11 cellular contexts compared by ENCODE assay signal in genomic region chr10:87961314-87961713, GRCh38.
A peak's percentile ranks its signal among the peaks of the same experiment; 100 is the strongest.
DNase-seq lines count a peak whose midpoint lies in the region; ATAC-seq and TF ChIP-seq lines count a peak whose summit lies in the region.
"Had no signal": no experiment of that assay in that cellular context is flagged by ENCODE, and none has a peak within 500 bp of the region (broad histone marks: within the 10 kb centered on the region; RNA-seq: fewer than 3 reads in every experiment).

No MANE protein-coding gene starts in this region.

- H2AFZ ChIP-seq in fibroblast of lung (ENCODE audit: low read length) (no peak overlapping the region), osteoblast (ENCODE audit: low read length) (no peak overlapping the region)

- H3K4me2 ChIP-seq in fibroblast of lung (ENCODE audit: extremely low read depth, insufficient read depth, low read length) (no peak overlapping the region), osteoblast (ENCODE audit: insufficient read depth, low read length) (peak overlapping the region; percentile 29)

- CTCF ChIA-PET in Panc1 (lab: Charles Lee): no interaction called here

- no TSS peak for BruUV-seq in Panc1 (replicated peaks; lab: Mats Ljungman, UMichigan)

- DNase-seq in Caki2 (ENCODE audit: low read depth): peak; percentile 42
- DNase-seq in Panc1 (ENCODE audit: low read depth, low spot score): peak; percentile 95
- peak; percentile 55 to 89 for DNase-seq in fibroblast of lung (ENCODE audit: low read depth in 2 of 2)
- DNase-seq in osteoblast (ENCODE audit: insufficient read length, low spot score, missing footprints): peak; percentile 41
- DNase-seq in activated CD8-positive, alpha-beta memory T cell treated with anti-CD3 and anti-CD28 coated beads, Interleukin-2, amount 50 U/mL, for 4 hours: no peak
- no peak for DNase-seq in activated effector memory CD4-positive, alpha-beta T cell treated with Interleukin-2 at 50 U/mL for 16 hours
- DNase-seq in activated CD4-positive, CD25-positive, alpha-beta regulatory T cell (lab: John Stamatoyannopoulos, UW): no peak
- DNase-seq: effector CD8-positive, alpha-beta T cell; NCI-H187 treated with DMSO at 0.1 percent for 48 hours; SHP77 had no signal

- peaks cover 11% of the 10 kb centered on the region for H3K4me1 ChIP-seq in Panc1 (ENCODE audit: control insufficient read depth, insufficient read depth, low read length)
- H3K4me1 ChIP-seq in fibroblast of lung (ENCODE audit: control insufficient read depth, extremely low read depth, insufficient read depth, low read length): peaks cover 5% of the 10 kb centered on the region
- peaks cover 20% of the 10 kb centered on the region for H3K4me1 ChIP-seq in osteoblast (ENCODE audit: insufficient read depth, low read length)

- in situ Hi-C loops in Caki2 (cut with HindIII; ENCODE audit: low pct_unique_long_range_greater_than_20kb, low sequenced_read_pairs): no loop called here
- in situ Hi-C loops in Panc1 (cut with HindIII; ENCODE audit: low pct_unique_long_range_greater_than_20kb, low sequenced_read_pairs): no loop called here

- no peak for TF ChIP-seq CTCF in Panc1 (IDR thresholded peaks at IDR 0.05)
- no peak for TF ChIP-seq CTCF in fibroblast of lung (conservative IDR thresholded peaks at IDR 0.05 in 1 of 2, IDR thresholded peaks at IDR 0.05 in 1 of 2; ENCODE audit: low read depth in 1 of 2, low read length in 2 of 2)
- TF ChIP-seq CTCF in osteoblast (IDR thresholded peaks at IDR 0.05; ENCODE audit: extremely low read depth, low read depth, low read length): no peak

- ATAC-seq in Panc1 (peak; percentile 87), GM18517 (IDR thresholded peaks at IDR 0.05; ENCODE audit: unreplicated experiment) (no peak)

- H3K4me3 ChIP-seq in Panc1 (ENCODE audit: low read depth in 2 of 2, low read length in 2 of 2) (no peak overlapping the region), fibroblast of lung (replicated peaks in 1 of 4; ENCODE audit: control extremely low read depth in 1 of 4, insufficient read depth in 1 of 4, low read depth in 3 of 4, low read length in 4 of 4) (no peak overlapping the region), osteoblast (ENCODE audit: insufficient read depth, low read length) (no peak overlapping the region)

- no peaks in the 10 kb centered on the region for H4K20me1 ChIP-seq in fibroblast of lung (ENCODE audit: control insufficient read depth, extremely low read depth, insufficient read depth, low read length)
- H4K20me1 ChIP-seq in osteoblast (ENCODE audit: insufficient read depth, low read length): peaks cover 9% of the 10 kb centered on the region

- POLR2A ChIA-PET in Panc1 (lab: Charles Lee): no interaction called here

- no peak overlapping the region for H3K9ac ChIP-seq in fibroblast of lung (ENCODE audit: insufficient read depth, low read length)

- H3K27ac ChIP-seq in Panc1 (ENCODE audit: low read length) (no peak overlapping the region), fibroblast of lung (ENCODE audit: insufficient read depth, low read length) (peak overlapping the region; percentile 28), osteoblast (ENCODE audit: low read depth, low read length) (peak overlapping the region; percentile 57)

- intact Hi-C loops in Panc1 (cut with micrococcal nuclease; ENCODE audit: unreplicated experiment): no loop called here

- no peaks in the 10 kb centered on the region for H3K27me3 ChIP-seq in Panc1 (ENCODE audit: control insufficient read depth, insufficient read depth, low read length)
- H3K27me3 ChIP-seq in fibroblast of lung (ENCODE audit: control insufficient read depth, insufficient read depth, low read length): no peaks in the 10 kb centered on the region
- H3K27me3 ChIP-seq in osteoblast (ENCODE audit: insufficient read depth, low read length): no peaks in the 10 kb centered on the region

- H3K79me2 ChIP-seq in fibroblast of lung (ENCODE audit: control insufficient read depth, insufficient read depth, low read length): peaks cover 7% of the 10 kb centered on the region
- peaks cover 14% of the 10 kb centered on the region for H3K79me2 ChIP-seq in osteoblast (ENCODE audit: insufficient read depth, low read length)

- peaks cover 20% of the 10 kb centered on the region for H3K36me3 ChIP-seq in Panc1 (ENCODE audit: control insufficient read depth, insufficient read depth, low read length)
- H3K36me3 ChIP-seq in fibroblast of lung (ENCODE audit: control insufficient read depth, insufficient read depth, low read length): peaks cover 3% of the 10 kb centered on the region
- peaks cover 15% of the 10 kb centered on the region for H3K36me3 ChIP-seq in osteoblast (ENCODE audit: insufficient read depth, low read length)

- H3K9me3 ChIP-seq in Panc1 (ENCODE audit: control insufficient read depth, insufficient read depth, low read depth, low read length): no peaks in the 10 kb centered on the region
- no peaks in the 10 kb centered on the region for H3K9me3 ChIP-seq in fibroblast of lung (ENCODE audit: control insufficient read depth, insufficient read depth, low read depth, low read length)
- H3K9me3 ChIP-seq in osteoblast (ENCODE audit: low read depth, low read length): no peaks in the 10 kb centered on the region

Comparison
In these comparisons a context has a peak if more than half of its experiments do, and no peak if none do; other contexts are left out.
1. DNase-seq: peak in Caki2 (single experiment), Panc1 (single experiment), fibroblast of lung (2 of 2) and osteoblast (single experiment); none in activated CD8-positive, alpha-beta memory T cell treated with anti-CD3 and anti-CD28 coated beads, Interleukin-2, amount 50 U/mL, for 4 hours (single experiment), activated effector memory CD4-positive, alpha-beta T cell treated with Interleukin-2 at 50 U/mL for 16 hours (single experiment) and activated CD4-positive, CD25-positive, alpha-beta regulatory T cell (0 of 4).